In the genomic region with DNA sequence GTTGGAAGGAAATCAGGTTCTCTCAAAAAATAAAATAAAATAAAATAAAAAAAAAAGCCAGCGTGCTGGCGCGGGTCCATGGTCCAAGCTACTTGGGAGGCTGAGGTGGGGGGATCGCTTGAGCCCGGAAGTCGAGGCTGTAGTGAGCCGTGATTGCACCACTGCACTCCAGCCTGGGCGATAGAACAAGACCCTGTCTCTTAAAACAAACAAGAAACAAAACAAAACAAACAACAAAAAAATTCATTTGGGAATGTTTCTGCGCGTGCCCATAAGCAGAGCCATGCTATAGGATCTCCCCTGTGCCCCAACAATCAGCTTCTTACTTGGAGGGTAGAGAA, we compare ENCODE assay signal across 9 cellular contexts. TPM values are rescaled to one million over a fixed set of nuclear protein-coding genes. Genes with fewer than 3 reads are reported as not detected.
DNase-seq lines count a peak whose midpoint lies in the region; ATAC-seq and TF ChIP-seq lines count a peak whose summit lies in the region.
"Had no signal": no experiment of that assay in that cellular context is flagged by ENCODE, and none has a peak within 500 bp of the region (broad histone marks: within the 10 kb centered on the region; RNA-seq: fewer than 3 reads in every experiment).

No MANE protein-coding gene starts in this region.

- H3K4me1 ChIP-seq in DOHH2 (ENCODE audit: control insufficient read depth, low read length): peaks cover 17% of the 10 kb centered on the region
- H3K4me1 ChIP-seq in SJCRH30: peaks cover 5% of the 10 kb centered on the region; the same call in 1 of the 2 replicates
- H3K4me1 ChIP-seq in esophagus muscularis mucosa: peaks cover 19 to 28% (median 27%) of the 10 kb centered on the region in 4 donors
- peaks cover 4% of the 10 kb centered on the region for H3K4me1 ChIP-seq in psoas muscle

- intact Hi-C loops in esophagus muscularis mucosa (cut with DNase I): no loop called here
- intact Hi-C loops in psoas muscle (cut with DNase I): no loop called here

- H3K27ac ChIP-seq in DOHH2 (ENCODE audit: low read depth, low read length) (no peak overlapping the region), SJCRH30 (no peak overlapping the region), esophagus muscularis mucosa (replicated peaks in 1 of 4) (no peak overlapping the region), psoas muscle (no peak overlapping the region)

- TF ChIP-seq EP300 in esophagus muscularis mucosa (IDR thresholded peaks at IDR 0.05): no peak

- ATAC-seq in psoas muscle (no peak), HG03025 (IDR thresholded peaks at IDR 0.05; ENCODE audit: low FRiP score, unreplicated experiment) (no peak)

- H4K20me1 ChIP-seq in DOHH2 (ENCODE audit: control insufficient read depth, insufficient read depth, low read depth, low read length): no peaks in the 10 kb centered on the region

- WGBS in esophagus muscularis mucosa: 54% methylated on average over 10 of the region's 10 CpGs
- WGBS in psoas muscle, 3 donors: 45 to 55% (median 55%) methylated on average over 10 of the region's 10 CpGs

- TF ChIP-seq CTCF in DOHH2 (IDR thresholded peaks at IDR 0.05; ENCODE audit: low read depth, low read length, poor library complexity, severe bottlenecking) (no peak), esophagus muscularis mucosa (IDR thresholded peaks at IDR 0.05) (no peak), psoas muscle (IDR thresholded peaks at IDR 0.05) (no peak)

- H3K9me3 ChIP-seq in DOHH2 (ENCODE audit: control insufficient read depth, insufficient read depth, low read length) (no peaks in the 10 kb centered on the region), SJCRH30 (replicated peaks) (no peaks in the 10 kb centered on the region), esophagus muscularis mucosa (no peaks in the 10 kb centered on the region), psoas muscle (no peaks in the 10 kb centered on the region)

- H3K4me2 ChIP-seq in DOHH2 (ENCODE audit: low read length): peak overlapping the region; percentile 84

- H3F3A ChIP-seq in DOHH2 (ENCODE audit: control insufficient read depth, insufficient read depth): no peaks in the 10 kb centered on the region

- TF ChIP-seq POLR2A in esophagus muscularis mucosa (IDR thresholded peaks at IDR 0.05; ENCODE audit: low read depth): no peak

- DNase-seq in SJCRH30: no peak
- no peak for DNase-seq in esophagus muscularis mucosa (ENCODE audit: extremely low spot score)
- DNase-seq in psoas muscle: no peak
- no peak for DNase-seq in NCI-H2107 treated with DMSO at 0.1 percent for 48 hours (lab: John Stamatoyannopoulos, UW; ENCODE audit: unreplicated experiment)
- DNase-seq in D341Med (ENCODE audit: low spot score): no peak
- no peak for DNase-seq in NCI-H128 (lab: John Stamatoyannopoulos, UW; ENCODE audit: unreplicated experiment)

- no peaks in the 10 kb centered on the region for H3K79me2 ChIP-seq in DOHH2 (ENCODE audit: control insufficient read depth, low read length)

- H3K36me3 ChIP-seq in DOHH2 (ENCODE audit: control insufficient read depth, low read length) (no peaks in the 10 kb centered on the region), SJCRH30 (no peaks in the 10 kb centered on the region), esophagus muscularis mucosa (no peaks in the 10 kb centered on the region), psoas muscle (ENCODE audit: insufficient read depth in 1 of 2, low read depth in 1 of 2) (no peaks in the 10 kb centered on the region)

- H3K27me3 ChIP-seq in DOHH2 (ENCODE audit: control insufficient read depth, low read length) (peaks cover 14% of the 10 kb centered on the region), SJCRH30 (no peaks in the 10 kb centered on the region), esophagus muscularis mucosa (peaks cover 7 to 46% (median 12%) of the 10 kb centered on the region in 4 donors), psoas muscle (ENCODE audit: insufficient read depth in 3 of 3, low read length in 2 of 3) (peaks cover 0 to 35% (median 4%) of the 10 kb centered on the region in 3 donors)

- H3K4me3 ChIP-seq in DOHH2 (ENCODE audit: low read length) (peak overlapping the region; percentile 70), SJCRH30 (peak overlapping the region; percentile 63), esophagus muscularis mucosa (peak overlapping the region; percentile 42 to 57 (median 50)), psoas muscle (peak overlapping the region; percentile 64)

- H3K9me2 ChIP-seq in DOHH2 (replicated peaks; ENCODE audit: control insufficient read depth, low read length): no peaks in the 10 kb centered on the region

RNA-seq across cellular contexts. Expression of gene CD8A, which starts 16.4 kb away (rescaled TPM):
- 0.10 and 0.16 TPM in 2 replicates for total RNA-seq in SJCRH30 (2014; rRNA removed; shearing (Covaris generic))
- total RNA-seq in esophagus muscularis mucosa: 1 to 10 TPM in 3 of 4 donors, under 1 TPM in 1; 0.83 to 5.5 (median 1.1) TPM
- under 1 TPM; 0.27 to 0.81 (median 0.52) TPM for total RNA-seq in psoas muscle
- under 1 TPM; 0.09 to 0.18 (median 0.10) TPM for polyA plus RNA-seq in psoas muscle
- total RNA-seq: HT1080 had no signal

RNA-seq across cellular contexts. Expression of gene CD8B, which starts 54.6 kb away (rescaled TPM):
- not detected in 2 replicates for total RNA-seq in SJCRH30 (2014; rRNA removed; shearing (Covaris generic))
- 1 to 10 TPM in 2 of 4 donors, under 1 TPM in 1, not detected in 1; 0.65 to 4.3 (median 2.0) TPM for total RNA-seq in esophagus muscularis mucosa
- total RNA-seq in psoas muscle: under 1 TPM in 1 of 4 donors, not detected in 3; 0.43 TPM
- under 1 TPM in 2 of 3 donors, not detected in 1; 0.12 to 0.13 TPM for polyA plus RNA-seq in psoas muscle
- total RNA-seq: HT1080 had no signal
